Comparison of ENCODE assay signal across 13 cellular contexts in genomic region chr6:118704911-118705310, GRCh38. TPM values are rescaled to one million over a fixed set of nuclear protein-coding genes. Genes with fewer than 3 reads are reported as not detected.
DNase-seq lines count a peak whose midpoint lies in the region; ATAC-seq and TF ChIP-seq lines count a peak whose summit lies in the region.
"Had no signal": no experiment of that assay in that cellular context is flagged by ENCODE, and none has a peak within 500 bp of the region (broad histone marks: within the 10 kb centered on the region; RNA-seq: fewer than 3 reads in every experiment).

No MANE protein-coding gene starts in this region.

- no peak overlapping the region for H3K56ac ChIP-seq in H9 (ENCODE audit: insufficient read length, low read depth, low read length)

- H2BK20ac ChIP-seq in H9 (ENCODE audit: low read depth, low read length, poor library complexity, severe bottlenecking) = no peak overlapping the region

- no peaks in the 10 kb centered on the region for H3K23me2 ChIP-seq in H9 (ENCODE audit: insufficient read length, low read depth, low read length, poor library complexity, severe bottlenecking)

- H4K8ac ChIP-seq in H9 (replicated peaks; ENCODE audit: insufficient read length, low read depth, low read length) = no peak overlapping the region

- no peak overlapping the region for H4K5ac ChIP-seq in H9 (ENCODE audit: insufficient read length, low read depth, low read length)

- no peak overlapping the region for H3K14ac ChIP-seq in H9 (ENCODE audit: insufficient read depth, low read length)

- H3K4me3 Mint-ChIP-seq in H9 = no peak overlapping the region
- H3K4me3 Mint-ChIP-seq in naive thymus-derived CD8-positive, alpha-beta T cell = peak overlapping the region; percentile 64 to 99 (median 98)

- no peaks in the 10 kb centered on the region for H4K20me1 ChIP-seq in BLaER1 treated with 17β-estradiol and CSF1 and Interleukin-3, amounts not matched to agents 10 nM and 100 nM
- H4K20me1 ChIP-seq in H9 (ENCODE audit: control insufficient read depth, insufficient read depth, insufficient read length) = no peaks in the 10 kb centered on the region

- DNase-seq in H9 = no peak
- DNase-seq in amniotic epithelial cell (ENCODE audit: low read depth) = peak; percentile 11
- no peak for DNase-seq in naive thymus-derived CD8-positive, alpha-beta T cell
- DNase-seq in ureter (ENCODE audit: low spot score) = no peak
- DNase-seq in activated CD4-positive, CD25-positive, alpha-beta regulatory T cell treated with anti-CD3 and anti-CD28 coated beads, Interleukin-2, amount 50 U/mL, for 72 hours = no peak
- DNase-seq in GM19240 (ENCODE audit: insufficient read length, low spot score) = no peak
- no peak for DNase-seq in NCI-H2107 (lab: John Stamatoyannopoulos, UW)
- DNase-seq: colonic mucosa, DMS79 treated with DMSO at 0.1 percent for 48 hours, lower lobe of right lung, NCI-H510A treated with DMSO at 0.1 percent for 48 hours, right lobe of liver had no signal

- no peak overlapping the region for H3T11ph ChIP-seq in H9 (ENCODE audit: low read length)

- ATAC-seq in naive thymus-derived CD8-positive, alpha-beta T cell = no peak
- ATAC-seq: lower lobe of right lung, right lobe of liver had no signal

- no peak for TF ChIP-seq CTCF in H9 (conservative IDR thresholded peaks at IDR 0.05)

- no peak overlapping the region for H2BK12ac ChIP-seq in H9 (ENCODE audit: insufficient read length, low read depth, low read length)

- no peaks in the 10 kb centered on the region for H3K36me3 Mint-ChIP-seq in H9 (ENCODE audit: insufficient read depth in 1 of 3, low read depth in 3 of 3)
- peaks cover 11 to 52% (median 12%) of the 10 kb centered on the region in 3 donors for H3K36me3 Mint-ChIP-seq in naive thymus-derived CD8-positive, alpha-beta T cell

- no peak overlapping the region for H3K4ac ChIP-seq in H9 (ENCODE audit: low read depth, low read length)

- H3K9ac ChIP-seq in BLaER1 treated with 17β-estradiol and CSF1 and Interleukin-3, amounts not matched to agents 10 nM and 100 nM = no peak overlapping the region
- H3K9ac ChIP-seq in H9 (ENCODE audit: extremely low read depth, insufficient read length, low read length) = no peak overlapping the region

- H2BK120ac ChIP-seq in H9 (ENCODE audit: low read depth, low read length, poor library complexity, severe bottlenecking) = no peak overlapping the region

- H3K23ac ChIP-seq in H9 (ENCODE audit: insufficient read length, low read depth, low read length) = no peak overlapping the region

- no peaks in the 10 kb centered on the region for H3K36me3 ChIP-seq in BLaER1 treated with 17β-estradiol and CSF1 and Interleukin-3, amounts not matched to agents 10 nM and 100 nM
- H3K36me3 ChIP-seq: colonic mucosa, lower lobe of right lung, right lobe of liver had no signal

- H3K9me3 ChIP-seq in BLaER1 treated with 17β-estradiol and CSF1 and Interleukin-3, amounts not matched to agents 10 nM and 100 nM (replicated peaks in 1 of 11) = 0 out of 22 replicates have a peak, but pooled peaks cover 0 to 9% (median 0%) of the 10 kb centered on the region in 11 experiments
- H3K9me3 ChIP-seq in H9 (ENCODE audit: control insufficient read depth, low read depth, low read length) = no peaks in the 10 kb centered on the region
- H3K9me3 ChIP-seq: colonic mucosa, lower lobe of right lung, right lobe of liver had no signal

- H3K4me1 ChIP-seq in BLaER1 treated with 17β-estradiol and CSF1 and Interleukin-3, amounts not matched to agents 10 nM and 100 nM = peaks cover 21 to 40% (median 30%) of the 10 kb centered on the region in 10 experiments
- peaks cover 13% of the 10 kb centered on the region; the same call in 1 of the 2 replicates for H3K4me1 ChIP-seq in H9 (ENCODE audit: insufficient read depth, low read length)
- H3K4me1 ChIP-seq: colonic mucosa had no signal

- no peak overlapping the region for H3K27ac ChIP-seq in BLaER1 treated with 17β-estradiol and CSF1 and Interleukin-3, amounts not matched to agents 10 nM and 100 nM
- H3K27ac ChIP-seq in H9 (ENCODE audit: insufficient read length, low read depth, low read length) = no peak overlapping the region
- H3K27ac ChIP-seq: colonic mucosa, right lobe of liver had no signal

- H3K4me3 ChIP-seq in BLaER1 treated with 17β-estradiol and CSF1 and Interleukin-3, amounts not matched to agents 10 nM and 100 nM = no peak overlapping the region
- H3K4me3 ChIP-seq: colonic mucosa, lower lobe of right lung, right lobe of liver had no signal

- H3K9me3 Mint-ChIP-seq in H9 = no peaks in the 10 kb centered on the region
- H3K9me3 Mint-ChIP-seq in naive thymus-derived CD8-positive, alpha-beta T cell = no peaks in the 10 kb centered on the region

- no peaks in the 10 kb centered on the region for H3K79me2 ChIP-seq in H9 (ENCODE audit: insufficient read depth, low read length)

- WGBS in H9 (ENCODE audit: extremely low coverage, insufficient read length, low lambda C conversion rate) = no CpG with 5 or more reads among the region's 3 CpGs

- no peaks in the 10 kb centered on the region for H3K79me1 ChIP-seq in H9 (ENCODE audit: insufficient read depth, low read depth, low read length, poor library complexity, severe bottlenecking)

- peaks cover 37 to 39% of the 10 kb centered on the region in 2 experiments for H3K4me1 Mint-ChIP-seq in H9
- peaks cover 39 to 88% (median 76%) of the 10 kb centered on the region in 4 donors for H3K4me1 Mint-ChIP-seq in naive thymus-derived CD8-positive, alpha-beta T cell

- no peak overlapping the region for H4K91ac ChIP-seq in H9 (ENCODE audit: insufficient read length, low read depth, low read length)

- H3K27ac Mint-ChIP-seq in H9 = peak overlapping the region; percentile 25 to 69 (median 63); a peak in 6 of 7 replicates
- peak overlapping the region; percentile 88 to 99 (median 95) for H3K27ac Mint-ChIP-seq in naive thymus-derived CD8-positive, alpha-beta T cell

- H3K4me2 ChIP-seq in BLaER1 treated with 17β-estradiol and CSF1 and Interleukin-3, amounts not matched to agents 10 nM and 100 nM = peak overlapping the region in 9 of 11 experiments; percentile 6 to 85 (median 59); a peak in 10 of 22 replicates
- H3K4me2 ChIP-seq in H9 (ENCODE audit: insufficient read depth, insufficient read length, low read length) = peak overlapping the region; percentile 34

- H2BK5ac ChIP-seq in H9 (ENCODE audit: insufficient read length, low read length) = no peak overlapping the region

- no peaks in the 10 kb centered on the region for H3K27me3 ChIP-seq in BLaER1 treated with 17β-estradiol and CSF1 and Interleukin-3, amounts not matched to agents 10 nM and 100 nM
- no peaks in the 10 kb centered on the region for H3K27me3 ChIP-seq in H9 (ENCODE audit: insufficient read depth, low read length)
- H3K27me3 ChIP-seq: colonic mucosa, right lobe of liver had no signal

- no peak overlapping the region for H2AFZ ChIP-seq in H9 (ENCODE audit: low read length)

- H2BK15ac ChIP-seq in H9 (ENCODE audit: low read depth, low read length) = no peak overlapping the region

- no peak overlapping the region for H2AK5ac ChIP-seq in H9 (ENCODE audit: insufficient read length, low read length)

- no peaks in the 10 kb centered on the region for H3K27me3 Mint-ChIP-seq in H9 (ENCODE audit: low read depth)
- H3K27me3 Mint-ChIP-seq in naive thymus-derived CD8-positive, alpha-beta T cell = no peaks in the 10 kb centered on the region

- no peak overlapping the region for H3K18ac ChIP-seq in H9 (ENCODE audit: insufficient read length, low read depth, low read length)

- POLR2A ChIA-PET in naive thymus-derived CD8-positive, alpha-beta T cell (lab: Charles Lee) = interaction anchor here (0.5 to 2.2 kb wide), 4 partner anchors 13 to 49 kb away, joined by 3 to 9 read pairs (median 4); no protein-coding TSS in a partner anchor

RNA-seq across cellular contexts. Expression of gene CEP85L, which starts 53.5 kb away (rescaled TPM):
- total RNA-seq in H9 (2021) (3.8 TPM in 2 replicates), ureter (34.5 TPM)
- 10 to 100 TPM; 70.9 to 73.6 TPM for total RNA-seq in naive thymus-derived CD8-positive, alpha-beta T cell
- 10 to 100 TPM; 31.1 to 50.0 (median 47.5) TPM for polyA plus RNA-seq in naive thymus-derived CD8-positive, alpha-beta T cell

Comparison
In these comparisons a context has a peak if more than half of its experiments do, and no peak if none do; other contexts are left out.
1. H3K4me3 Mint-ChIP-seq: peak in naive thymus-derived CD8-positive, alpha-beta T cell (10 of 10); none in H9 (0 of 2).